Comparison of ENCODE assay signal across 7 cellular contexts in the genomic region with DNA sequence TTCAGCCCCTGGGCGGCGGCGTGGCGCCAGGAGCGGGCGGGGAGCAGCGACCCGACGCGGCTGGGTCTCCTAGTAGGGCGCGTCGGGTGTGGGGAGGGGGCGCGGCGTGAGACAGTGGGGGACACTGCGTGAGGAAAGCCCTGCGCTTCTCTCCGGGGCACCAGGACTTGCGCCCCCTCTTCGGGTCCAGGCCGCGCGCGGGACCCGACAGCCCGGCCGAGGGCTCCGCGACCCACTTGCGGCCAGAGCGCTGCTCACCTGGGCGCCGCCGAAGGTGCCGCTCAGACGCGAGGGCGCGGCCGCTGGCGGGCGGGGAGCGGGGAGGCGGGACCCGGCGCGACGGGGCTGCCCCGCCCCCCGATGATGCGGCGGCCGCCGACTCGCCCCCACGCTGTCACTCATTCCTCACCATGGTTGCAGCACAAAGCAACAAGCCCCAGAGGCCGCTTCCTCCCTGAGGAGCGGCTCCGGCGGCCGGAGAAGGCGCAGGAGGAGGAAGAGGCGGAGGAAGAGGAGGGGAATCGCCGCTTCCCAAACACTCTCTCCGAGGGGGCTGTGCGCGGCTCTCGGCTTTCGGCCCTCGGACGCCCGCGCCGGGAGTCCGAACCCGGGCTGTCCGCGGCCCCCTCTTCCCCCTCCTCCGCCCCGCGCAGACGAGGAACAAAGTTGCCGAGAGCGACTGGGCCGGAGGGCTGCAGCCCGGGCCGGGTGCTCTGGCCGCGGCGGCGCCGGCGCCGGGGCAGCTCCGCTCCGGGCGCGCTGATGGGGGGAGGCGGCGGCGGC.
A peak's percentile ranks its signal among the peaks of the same experiment; 100 is the strongest.
DNase-seq lines count a peak whose midpoint lies in the region; ATAC-seq and TF ChIP-seq lines count a peak whose summit lies in the region.

A gene with protein sequence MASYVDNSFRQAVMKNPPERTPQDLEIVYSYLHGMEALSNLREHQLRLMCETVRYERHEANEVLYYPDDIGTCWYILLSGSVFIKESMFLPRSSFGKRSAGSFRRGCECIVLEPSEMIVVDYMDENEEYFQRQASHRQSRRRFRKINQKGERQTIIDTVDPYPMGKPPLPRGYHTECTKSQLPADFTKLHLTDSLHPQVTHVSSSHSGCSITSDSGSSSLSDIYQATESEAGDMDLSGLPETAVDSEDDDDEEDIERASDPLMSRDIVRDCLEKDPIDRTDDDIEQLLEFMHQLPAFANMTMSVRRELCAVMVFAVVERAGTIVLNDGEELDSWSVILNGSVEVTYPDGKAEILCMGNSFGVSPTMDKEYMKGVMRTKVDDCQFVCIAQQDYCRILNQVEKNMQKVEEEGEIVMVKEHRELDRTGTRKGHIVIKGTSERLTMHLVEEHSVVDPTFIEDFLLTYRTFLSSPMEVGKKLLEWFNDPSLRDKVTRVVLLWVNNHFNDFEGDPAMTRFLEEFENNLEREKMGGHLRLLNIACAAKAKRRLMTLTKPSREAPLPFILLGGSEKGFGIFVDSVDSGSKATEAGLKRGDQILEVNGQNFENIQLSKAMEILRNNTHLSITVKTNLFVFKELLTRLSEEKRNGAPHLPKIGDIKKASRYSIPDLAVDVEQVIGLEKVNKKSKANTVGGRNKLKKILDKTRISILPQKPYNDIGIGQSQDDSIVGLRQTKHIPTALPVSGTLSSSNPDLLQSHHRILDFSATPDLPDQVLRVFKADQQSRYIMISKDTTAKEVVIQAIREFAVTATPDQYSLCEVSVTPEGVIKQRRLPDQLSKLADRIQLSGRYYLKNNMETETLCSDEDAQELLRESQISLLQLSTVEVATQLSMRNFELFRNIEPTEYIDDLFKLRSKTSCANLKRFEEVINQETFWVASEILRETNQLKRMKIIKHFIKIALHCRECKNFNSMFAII (N-terminal part only) (plus strand): TSS at position 457 of the 783 bp plus-strand sequence. CDS start 1,084 bp downstream, outside the sequence.

- peak within 1 kb of the TSS; percentile 78 for H3K4me3 ChIP-seq in astrocyte of the cerebellum (ENCODE audit: low read depth, low read length)

- ATAC-seq in GM18511 (IDR thresholded peaks at IDR 0.05; ENCODE audit: unreplicated experiment) (peak; percentile 83), HG02981 (IDR thresholded peaks at IDR 0.05; ENCODE audit: unreplicated experiment) (peak; percentile 76)

- in situ Hi-C loops in astrocyte of the cerebellum (cut with HindIII; ENCODE audit: low sequenced_read_pairs), result no loop called here

- TF ChIP-seq CTCF in astrocyte of the cerebellum (IDR thresholded peaks at IDR 0.05; ENCODE audit: low read depth, low read length, missing control alignments), result no peak

- DNase-seq in NCI-H2029 (lab: John Stamatoyannopoulos, UW) (peak; percentile 85), T-helper 9 cell (peak; percentile 81), astrocyte of the cerebellum (ENCODE audit: low read depth) (peak; percentile 82), hepatic stellate cell (ENCODE audit: low spot score) (peak; percentile 95), retina (peak; percentile 95)

Comparison
In these comparisons a context has a peak if more than half of its experiments do, and no peak if none do; other contexts are left out.
1. Peak in every context shown above with its lines: DNase-seq, ATAC-seq and H3K4me3 ChIP-seq.